7 cellular contexts compared by ENCODE assay signal in the genomic region with DNA sequence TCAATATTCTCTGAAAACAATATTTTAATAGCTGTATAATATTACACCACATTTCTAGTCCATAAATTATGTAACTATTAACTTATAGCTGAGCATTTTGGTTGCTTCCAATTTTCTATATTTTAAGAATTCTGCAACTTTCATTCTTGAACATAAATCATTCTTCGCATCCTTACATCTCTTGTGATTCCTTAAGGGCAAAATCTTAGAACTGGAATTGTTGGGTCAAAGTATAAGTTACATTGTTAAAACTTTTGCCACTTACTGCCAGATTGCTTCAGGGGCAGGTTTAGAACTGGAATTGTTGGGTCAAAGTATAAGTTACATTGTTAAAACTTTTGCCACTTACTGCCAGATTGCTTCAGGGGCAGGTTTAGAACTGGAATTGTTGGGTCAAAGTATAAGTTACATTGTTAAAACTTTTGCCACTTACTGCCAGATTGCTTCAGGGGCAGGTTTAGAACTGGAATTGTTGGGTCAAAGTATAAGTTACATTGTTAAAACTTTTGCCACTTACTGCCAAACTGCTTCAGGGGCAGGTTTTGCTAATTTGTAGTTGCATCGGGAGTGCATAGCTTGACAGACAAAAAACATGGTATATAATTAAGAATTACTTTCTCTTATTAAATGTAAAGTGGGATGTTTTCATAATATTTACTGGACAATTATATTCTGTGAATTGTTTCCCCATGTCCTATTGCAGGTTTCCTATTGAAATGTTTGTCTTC.
DNase-seq lines count a peak whose midpoint lies in the region; ATAC-seq, FAIRE-seq and TF ChIP-seq lines count a peak whose summit lies in the region.
"Not testable (repeated sequence)": the region's sequence is repeated elsewhere in the genome, so short reads cannot be mapped to it uniquely, and the experiment has no call there.

No MANE protein-coding gene starts in this region.

- FAIRE-seq in kidney (lab: Jason Lieb, UNC) (peak; percentile 64), small intestine (lab: Jason Lieb, UNC) (peak; percentile 99)

- H3K9ac ChIP-seq in colonic mucosa (ENCODE audit: low read depth in 2 of 2, low read length in 2 of 2); kidney (ENCODE audit: low read length in 2 of 2): not testable (repeated sequence)

- not testable (repeated sequence) for H3K4me1 ChIP-seq in colonic mucosa; kidney (ENCODE audit: control insufficient read depth in 1 of 2, insufficient read depth in 1 of 2, low read depth in 1 of 2, low read length in 2 of 2); mucosa of descending colon (ENCODE audit: low read depth); small intestine (ENCODE audit: control insufficient read depth in 2 of 2, insufficient read depth in 1 of 2, low read depth in 1 of 2, low read length in 1 of 2); transverse colon

- not testable (repeated sequence) for DNase-seq in colonic mucosa; kidney; left lobe of liver (ENCODE audit: low spot score); mucosa of descending colon; small intestine; transverse colon

- not testable (repeated sequence) for TF ChIP-seq CTCF in 22Rv1 (IDR thresholded peaks at IDR 0.05); colonic mucosa (IDR thresholded peaks at IDR 0.05); kidney (IDR thresholded peaks at IDR 0.05; ENCODE audit: borderline replicate concordance, extremely low read depth, insufficient read depth); mucosa of descending colon (IDR thresholded peaks at IDR 0.05); transverse colon (IDR thresholded peaks at IDR 0.05)

- H3K36me3 ChIP-seq in colonic mucosa; kidney (ENCODE audit: control insufficient read depth in 1 of 2, insufficient read depth in 2 of 2, low read length in 2 of 2); mucosa of descending colon (ENCODE audit: low read depth); small intestine (ENCODE audit: control insufficient read depth in 2 of 2, insufficient read depth in 2 of 2, low read length in 2 of 2); transverse colon: not testable (repeated sequence)

- intact Hi-C loops in colonic mucosa (cut with DNase I); kidney (cut with DNase I); mucosa of descending colon (cut with DNase I, micrococcal nuclease); transverse colon (cut with DNase I; ENCODE audit: low total_unique reads): not testable (repeated sequence)

- in situ Hi-C loops in transverse colon (cut with MboI; ENCODE audit: low pct_ligation_motif_present in 1 of 4, low pct_unique_long_range_greater_than_20kb in 1 of 4, low sequenced_read_pairs in 3 of 4): not testable (repeated sequence)

- H3K4me3 ChIP-seq in colonic mucosa; kidney (ENCODE audit: low read length in 2 of 2); mucosa of descending colon; small intestine (ENCODE audit: low read depth in 1 of 2, low read length in 2 of 2); transverse colon: not testable (repeated sequence)

- H3K27me3 ChIP-seq in colonic mucosa; small intestine (ENCODE audit: control insufficient read depth in 2 of 2, insufficient read depth in 2 of 2, low read length in 2 of 2); transverse colon: not testable (repeated sequence)

- not testable (repeated sequence) for H3K9me3 ChIP-seq in colonic mucosa; kidney (ENCODE audit: control insufficient read depth in 1 of 2, low read length in 2 of 2); mucosa of descending colon; small intestine (ENCODE audit: control insufficient read depth, low read depth); transverse colon

- ATAC-seq in left lobe of liver (peak; percentile 50), mucosa of descending colon (peak; percentile 55)

- WGBS in small intestine, 3 donors: 59 to 85% (median 64%) methylated on average over 2 of the region's 2 CpGs
- WGBS in transverse colon (ENCODE audit: low coverage in 1 of 2), 2 donors: 62 to 63% methylated on average over 2 of the region's 2 CpGs

- TF ChIP-seq EP300 in transverse colon (IDR thresholded peaks at IDR 0.05; ENCODE audit: low read depth): not testable (repeated sequence)

- peak overlapping the region; percentile 46; the same call in 1 of the 2 replicates for H3K27ac ChIP-seq in 22Rv1
- peak overlapping the region; percentile 8 for H3K27ac ChIP-seq in colonic mucosa
- not testable (repeated sequence) for H3K27ac ChIP-seq in kidney (ENCODE audit: low read depth in 2 of 2, low read length in 2 of 2); small intestine (ENCODE audit: low read depth in 1 of 2, low read length in 1 of 2)
- peak overlapping the region; percentile 21 to 55 (median 44) for H3K27ac ChIP-seq in transverse colon

- TF ChIP-seq POLR2A in transverse colon (IDR thresholded peaks at IDR 0.05): not testable (repeated sequence)
